ENCODE assay signal across 8 cellular contexts in the genomic region with DNA sequence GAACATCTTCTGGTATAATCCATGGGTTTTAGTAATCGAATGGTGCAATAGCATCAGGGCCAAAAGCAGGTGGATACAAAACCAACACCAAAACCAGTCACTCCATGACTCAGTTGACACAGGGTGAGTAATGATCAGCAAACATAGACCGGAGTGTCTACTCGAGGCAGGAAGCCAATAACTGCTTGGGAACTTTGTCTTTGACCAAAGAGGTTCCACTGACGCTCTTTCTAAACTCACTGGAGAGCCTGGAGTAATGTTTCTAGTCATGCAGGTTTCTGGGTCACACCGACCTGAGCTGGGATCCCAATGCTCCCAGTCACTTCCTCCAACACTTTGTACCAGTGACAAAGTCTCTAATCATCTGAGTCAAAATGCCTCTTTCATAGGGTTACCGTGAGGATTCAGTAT. TPM values are rescaled to one million over a fixed set of nuclear protein-coding genes. Genes with fewer than 3 reads are reported as not detected.
DNase-seq lines count a peak whose midpoint lies in the region; ATAC-seq, FAIRE-seq and TF ChIP-seq lines count a peak whose summit lies in the region.

No MANE protein-coding gene starts in this region.

- H3K9me3 ChIP-seq in breast epithelium, result no peaks in the 10 kb centered on the region

- H3K4me3 Mint-ChIP-seq in CD14-positive monocyte, result no peak overlapping the region

- no peak for TF ChIP-seq CTCF in breast epithelium (IDR thresholded peaks at IDR 0.05)
- TF ChIP-seq CTCF in CD14-positive monocyte (IDR thresholded peaks at IDR 0.05), result no peak

- H3K27ac ChIP-seq in breast epithelium, result peak overlapping the region; percentile 88 to 91

- intact Hi-C loops in breast epithelium (cut with DNase I; ENCODE audit: low total_unique reads) (no loop called here), CD14-positive monocyte (cut with micrococcal nuclease) (no loop called here)

- H3K27ac Mint-ChIP-seq in CD14-positive monocyte, result peak overlapping the region in 1 of 7 donors; percentile 31

- no peaks in the 10 kb centered on the region for H3K36me3 ChIP-seq in breast epithelium

- peaks cover 7% of the 10 kb centered on the region for H3K4me1 Mint-ChIP-seq in CD14-positive monocyte

- no peak overlapping the region for H3K4me3 ChIP-seq in breast epithelium

- H3K4me1 ChIP-seq in breast epithelium, result no peaks in the 10 kb centered on the region

- peak; percentile 52 for ATAC-seq in HG03457 (IDR thresholded peaks at IDR 0.05; ENCODE audit: unreplicated experiment)

- peaks cover 17 to 20% of the 10 kb centered on the region in 2 donors for H3K36me3 Mint-ChIP-seq in CD14-positive monocyte

- H3K27me3 Mint-ChIP-seq in CD14-positive monocyte (ENCODE audit: low read depth in 3 of 3), result peaks cover 0 to 5% (median 0%) of the 10 kb centered on the region in 3 donors

- H3K27me3 ChIP-seq in breast epithelium, result no peaks in the 10 kb centered on the region

- DNase-seq in AG08395 (ENCODE audit: low spot score) (peak; percentile 62), GM19239 (ENCODE audit: insufficient read length, low spot score) (no peak), breast epithelium (ENCODE audit: low spot score in 2 of 2) (peak; percentile 72 to 82), ureter (ENCODE audit: low spot score) (peak; percentile 67), NCI-H2107 (lab: John Stamatoyannopoulos, UW) (no peak), epidermal melanocyte (ENCODE audit: insufficient read length, low spot score) (no peak), CD14-positive monocyte (ENCODE audit: low spot score) (no peak)

- TF ChIP-seq POLR2A in breast epithelium (IDR thresholded peaks at IDR 0.05), result no peak

- H3K9me3 Mint-ChIP-seq in CD14-positive monocyte, result peaks cover 7 to 20% (median 13%) of the 10 kb centered on the region in 7 donors

- FAIRE-seq in GM19239 (lab: Jason Lieb, UNC), result peak; percentile 35

RNA-seq across cellular contexts. Expression of a gene that starts 30.9 kb away (rescaled TPM):
- 10 to 100 TPM in 2 of 3 donors, 1 to 10 TPM in 1; 3.8 to 30.1 (median 16.1) TPM for total RNA-seq in breast epithelium
- total RNA-seq in ureter, result 13.8 TPM
- under 1 TPM in 1 of 2 donors, not detected in 1; 0.14 TPM for polyA plus RNA-seq in CD14-positive monocyte

Comparison
In these comparisons a context has a peak if more than half of its experiments do, and no peak if none do; other contexts are left out.
1. DNase-seq: peak in AG08395 (single experiment), breast epithelium (2 of 2) and ureter (single experiment); none in GM19239 (single experiment), NCI-H2107 (single experiment), epidermal melanocyte (single experiment) and CD14-positive monocyte (single experiment).